ENCODE assay signal across 23 cellular contexts in genomic region chr6:69555239-69555638, GRCh38.
"Had no signal": no experiment of that assay in that cellular context is flagged by ENCODE, and none has a peak within 500 bp of the region (broad histone marks: within the 10 kb centered on the region; RNA-seq: fewer than 3 reads in every experiment).

No MANE protein-coding gene starts in this region.

- DNase-seq: islet precursor cell; left ventricle myocardium inferior; midbrain; mucosa of descending colon; naive thymus-derived CD4-positive, alpha-beta T cell; ovary; right lobe of liver; stimulated activated CD4-positive, alpha-beta T cell treated with anti-CD3 and anti-CD28 coated beads, Interleukin-12 subunit alpha, Interleukin-12 subunit beta, amount 100 ng/mL, for 4 hours; stimulated activated CD4-positive, alpha-beta T cell treated with anti-CD3 and anti-CD28 coated beads, Interleukin-15, amount 100 ng/mL, for 24 hours; stimulated activated CD4-positive, alpha-beta T cell treated with anti-CD3 and anti-CD28 coated beads, Interleukin-2, amount 100 ng/mL, for 24 hours; stimulated activated CD4-positive, alpha-beta T cell treated with anti-CD3 and anti-CD28 coated beads, Interleukin-4, amount 100 ng/mL, for 1 hour; stimulated activated naive B cell treated with anti-CD40 and anti-IgM and Interleukin-4, amounts not matched to agents 10 μg/mL and 1 μg/mL and 100 μg/mL, for 72 hours; stimulated activated naive CD8-positive, alpha-beta T cell treated with anti-CD3 and anti-CD28 coated beads, Interleukin-15, Interleukin-2, amounts not matched to agents 100 U/mL and 50 U/mL, for 24 hours; stomach; testis; thyroid gland; transverse colon; upper lobe of right lung had no signal

- H3K4me3 ChIP-seq: hepatocyte, left ventricle myocardium inferior, lung, mucosa of descending colon, ovary, right atrium auricular region, right lobe of liver, skin epidermis, stomach, testis, thyroid gland, transverse colon, upper lobe of right lung had no signal

- H3K27ac ChIP-seq: hepatocyte, left ventricle myocardium inferior, ovary, right atrium auricular region, right lobe of liver, skin epidermis, stomach, testis, thyroid gland, transverse colon, upper lobe of right lung had no signal

- H3K36me3 ChIP-seq: left ventricle myocardium inferior, ovary, right atrium auricular region, right lobe of liver, stomach, thyroid gland, transverse colon, upper lobe of right lung had no signal

- ATAC-seq: mucosa of descending colon; naive thymus-derived CD4-positive, alpha-beta T cell; natural killer cell treated with Interleukin-12 subunit alpha and Interleukin-12 subunit beta and Interleukin-15 and Interleukin-18, amount 100 ng/mL, for 72 hours; right lobe of liver; stimulated activated naive B cell treated with anti-CD40 and anti-IgM and Interleukin-4, amounts not matched to agents 10 μg/mL and 1 μg/mL and 100 μg/mL, for 72 hours; stimulated activated naive CD8-positive, alpha-beta T cell treated with anti-CD3 and anti-CD28 coated beads, Interleukin-15, Interleukin-2, amounts not matched to agents 100 U/mL and 50 U/mL, for 24 hours; upper lobe of right lung had no signal

- H3K4me2 ChIP-seq: hepatocyte had no signal

- H3K9me3 ChIP-seq: left ventricle myocardium inferior, mucosa of descending colon, ovary, right atrium auricular region, right lobe of liver, testis, thyroid gland, transverse colon, upper lobe of right lung had no signal

- H3K4me1 ChIP-seq: left ventricle myocardium inferior, right atrium auricular region, right lobe of liver, stomach, testis, thyroid gland, transverse colon, upper lobe of right lung had no signal

- H3K27me3 ChIP-seq: hepatocyte, ovary, right atrium auricular region, right lobe of liver, stomach, testis, thyroid gland, transverse colon, upper lobe of right lung had no signal

- H2AFZ ChIP-seq: hepatocyte had no signal

- H3K79me2 ChIP-seq: hepatocyte had no signal
